ENCODE assay signal across 8 cellular contexts in genomic region chr1:23790696-23791433, GRCh38. TPM values are rescaled to one million over a fixed set of nuclear protein-coding genes. Genes with fewer than 3 reads are reported as not detected.
DNase-seq lines count a peak whose midpoint lies in the region; ATAC-seq and TF ChIP-seq lines count a peak whose summit lies in the region.

LYPLA2 (plus strand) TSS chr1:23791145; CDS start chr1:23792683, 1,538 bp downstream.

- H3K9me3 Mint-ChIP-seq in endodermal cell, result no peaks in the 10 kb centered on the region

- H3K9ac ChIP-seq in endodermal cell (ENCODE audit: extremely low read depth, low read length, poor library complexity, severe bottlenecking), result peak within 1 kb of the TSS; percentile 77

- no peaks in the 10 kb centered on the region for H3K27me3 ChIP-seq in endodermal cell (ENCODE audit: control insufficient read depth, insufficient read depth, low read length, poor library complexity, severe bottlenecking)

- no peak for TF ChIP-seq CTCF in endodermal cell (conservative IDR thresholded peaks at IDR 0.05)

- H3K4me1 ChIP-seq in endodermal cell (ENCODE audit: control insufficient read depth, insufficient read depth, low read length), result peaks cover 4% of the 10 kb centered on the region

- H3K36me3 ChIP-seq in endodermal cell (ENCODE audit: control insufficient read depth, insufficient read depth, low read length), result peaks cover 45% of the 10 kb centered on the region

- H3K4me3 Mint-ChIP-seq in endodermal cell, result peak within 1 kb of the TSS; percentile 98

- H3K27ac Mint-ChIP-seq in endodermal cell, result peak within 1 kb of the TSS; percentile 95

- no peaks in the 10 kb centered on the region for H3K9me3 ChIP-seq in endodermal cell (ENCODE audit: control insufficient read depth, low read length)

- DNase-seq in CD1c-positive myeloid dendritic cell (ENCODE audit: extremely low spot score), result peak; percentile 96
- DNase-seq in HS-27A (ENCODE audit: low read depth), result peak; percentile 81
- peak; percentile 82 for DNase-seq in NOMO-1 treated with dmso at 0.1 percent for 144 hours (lab: John Stamatoyannopoulos, UW; ENCODE audit: unreplicated experiment)
- DNase-seq in activated CD8-positive, alpha-beta memory T cell treated with anti-CD3 and anti-CD28 coated beads, Interleukin-2, amount 50 U/mL, for 1 hour (ENCODE audit: extremely low read depth), result peak; percentile 60
- peak; percentile 97 for DNase-seq in endodermal cell
- peak; percentile 98 for DNase-seq in mesenteric fat pad (ENCODE audit: low spot score)
- DNase-seq in stimulated activated CD8-positive, alpha-beta memory T cell treated with anti-CD3 and anti-CD28 coated beads, Interleukin-15, amount 100 ng/mL, for 1 hour (ENCODE audit: low read depth), result peak; percentile 70

- no peaks in the 10 kb centered on the region for H3K27me3 Mint-ChIP-seq in endodermal cell (ENCODE audit: insufficient read depth)

- peaks cover 12% of the 10 kb centered on the region for H3K4me1 Mint-ChIP-seq in endodermal cell

- H3K27ac ChIP-seq in endodermal cell (ENCODE audit: low read depth, low read length), result no peak within 1 kb of the TSS

- peak within 1 kb of the TSS; percentile 98 for H3K4me3 ChIP-seq in endodermal cell (ENCODE audit: low read length)

- peaks cover 37% of the 10 kb centered on the region for H3K36me3 Mint-ChIP-seq in endodermal cell (ENCODE audit: low read depth)

- WGBS in endodermal cell (ENCODE audit: insufficient coverage in 1 of 2, insufficient read length in 1 of 2), 2 experiments, result 1 to 3% methylated on average over 19 to 45 of the region's 45 CpGs

- peak; percentile 85 for ATAC-seq in GM19372 (IDR thresholded peaks at IDR 0.05; ENCODE audit: low read depth, unreplicated experiment)

RNA-seq across cellular contexts. Expression of gene LYPLA2, which starts in this region (rescaled TPM):
- total RNA-seq in endodermal cell (100 to 1,000 TPM; 103 to 107 TPM), mesenteric fat pad (37.2 TPM)
- 60.2 TPM for polyA plus RNA-seq in endodermal cell (2013, experiment 1 of 2)
- polyA plus RNA-seq in endodermal cell (2013, experiment 2 of 2), result 61.5 TPM
